ENCODE assay signal across 29 cellular contexts in the genomic region with DNA sequence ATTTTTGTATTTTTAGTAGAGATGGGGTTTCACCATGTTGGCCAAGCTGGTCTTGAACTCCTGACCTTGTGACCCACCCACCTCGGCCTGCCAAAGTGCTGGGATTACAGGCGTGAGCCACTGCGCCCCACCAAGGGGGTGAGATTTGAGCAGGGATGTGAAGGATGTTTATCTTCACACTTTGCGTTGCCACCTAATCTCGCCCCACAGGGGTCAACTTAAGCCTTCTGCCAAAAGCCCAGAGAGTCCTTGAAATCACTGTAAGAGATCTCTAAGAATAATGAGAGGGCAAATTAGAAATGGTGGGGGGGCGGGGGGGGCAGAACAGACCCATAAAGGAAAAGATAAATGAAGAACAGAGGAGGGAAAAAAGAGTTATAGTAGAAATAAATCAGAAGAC.
"Had no signal": no experiment of that assay in that cellular context is flagged by ENCODE, and none has a peak within 500 bp of the region (broad histone marks: within the 10 kb centered on the region; RNA-seq: fewer than 3 reads in every experiment).

No MANE protein-coding gene starts in this region.

- H3K27me3 Mint-ChIP-seq: activated naive CD4-positive, alpha-beta T cell treated with anti-CD3 and anti-CD28 coated beads, Interleukin-2, amount 50 U/mL, for 24 hours; activated naive CD8-positive, alpha-beta T cell treated with anti-CD3 and anti-CD28 coated beads, Interleukin-2, amount 50 U/mL, for 24 hours had no signal

- H3K9me3 ChIP-seq: spleen, testis, transverse colon, uterus had no signal

- H3K27me3 ChIP-seq: gastroesophageal sphincter, right atrium auricular region, spleen, testis, transverse colon, uterus had no signal

- H3K36me3 ChIP-seq: gastroesophageal sphincter, right atrium auricular region, spleen, transverse colon, uterus had no signal

- H3K4me1 ChIP-seq: uterus had no signal

- H3K27ac Mint-ChIP-seq: activated CD4-positive, alpha-beta T cell treated with anti-CD3 and anti-CD28 coated beads, Interleukin-2, amount 10 ng/mL, durations not matched to agents 24 days and 14 days had no signal

- H3K4me3 Mint-ChIP-seq: activated CD4-positive, alpha-beta memory T cell treated with anti-CD3 and anti-CD28 coated beads for 36 hours; activated naive CD8-positive, alpha-beta T cell treated with anti-CD3 and anti-CD28 coated beads, Interleukin-2, amount 50 U/mL, for 24 hours; activated T-helper 1 cell treated with anti-CD3 and anti-CD28 coated beads, Interleukin-12 subunit alpha, Interleukin-12 subunit beta, Interleukin-2, Interleukin-4 antibody, amounts not matched to agents 30 ng/mL and 10 ng/mL and 1 ng/mL, durations not matched to agents 14 hours and 24 hours and 36 hours had no signal

- H3K4me3 ChIP-seq: gastroesophageal sphincter, right atrium auricular region, spleen, testis, transverse colon, uterus had no signal

- H3K36me3 Mint-ChIP-seq: activated naive CD4-positive, alpha-beta T cell treated with anti-CD3 and anti-CD28 coated beads, Interleukin-2, amount 50 U/mL, for 24 hours had no signal

- ATAC-seq: activated naive CD8-positive, alpha-beta T cell treated with anti-CD3 and anti-CD28 coated beads, Interleukin-2, amount 50 U/mL, for 24 hours; gastroesophageal sphincter; naive thymus-derived CD8-positive, alpha-beta T cell had no signal

- DNase-seq: activated CD4-positive, alpha-beta memory T cell treated with anti-CD3 and anti-CD28 coated beads for 36 hours; activated CD4-positive, alpha-beta T cell treated with anti-CD3 and anti-CD28 coated beads, Interleukin-2, amount 10 ng/mL, durations not matched to agents 24 days and 14 days; activated CD4-positive, CD25-positive, alpha-beta regulatory T cell treated with anti-CD3 and anti-CD28 coated beads, Interleukin-2, amount 50 U/mL, for 72 hours; activated CD8-positive, alpha-beta memory T cell treated with anti-CD3 and anti-CD28 coated beads, Interleukin-2, amount 50 U/mL, for 4 hours; activated naive CD8-positive, alpha-beta T cell treated with anti-CD3 and anti-CD28 coated beads, Interleukin-2, amount 50 U/mL, for 24 hours; activated T-cell treated with anti-CD3 and anti-CD28 coated beads, Interleukin-2, amount 50 U/mL, for 1 hour; amygdala; dermis blood vessel endothelial cell; effector CD4-positive, alpha-beta T cell; head of caudate nucleus; hippocampal formation; left cardiac atrium; left ventricle myocardium superior; midbrain; naive thymus-derived CD8-positive, alpha-beta T cell; spleen; stimulated activated naive CD4-positive, alpha-beta T cell treated with Interleukin-2 at 50 U/mL for 16 hours; T-helper 2 cell; testis; transverse colon; uterus had no signal

- H3K9me3 Mint-ChIP-seq: activated naive CD4-positive, alpha-beta T cell treated with anti-CD3 and anti-CD28 coated beads, Interleukin-2, amount 50 U/mL, for 24 hours; activated naive CD8-positive, alpha-beta T cell treated with anti-CD3 and anti-CD28 coated beads, Interleukin-2, amount 50 U/mL, for 24 hours; activated T-helper 1 cell treated with anti-CD3 and anti-CD28 coated beads, Interleukin-12 subunit alpha, Interleukin-12 subunit beta, Interleukin-2, Interleukin-4 antibody, amounts not matched to agents 30 ng/mL and 10 ng/mL and 1 ng/mL, durations not matched to agents 14 hours and 24 hours and 36 hours had no signal

- FAIRE-seq: bronchial epithelial cell, colon, endometrium, keratinocyte had no signal
